ENCODE assay signal across 8 cellular contexts in genomic region chr6:63636516-63636968, GRCh38. TPM values are rescaled to one million over a fixed set of nuclear protein-coding genes. Genes with fewer than 3 reads are reported as not detected.
DNase-seq lines count a peak whose midpoint lies in the region; ATAC-seq and FAIRE-seq lines count a peak whose summit lies in the region.

No MANE protein-coding gene starts in this region.

- intact Hi-C loops in activated CD4-positive, alpha-beta memory T cell treated with anti-CD3 and anti-CD28 coated beads for 36 hours (cut with micrococcal nuclease): loop anchor here (5.0 kb wide), 1 partner anchor 41 kb away; no protein-coding TSS in a partner anchor

- no peaks in the 10 kb centered on the region for H3K9me3 Mint-ChIP-seq in activated CD4-positive, alpha-beta memory T cell treated with anti-CD3 and anti-CD28 coated beads for 36 hours

- H3K4me1 Mint-ChIP-seq in activated CD4-positive, alpha-beta memory T cell treated with anti-CD3 and anti-CD28 coated beads for 36 hours (ENCODE audit: low read depth): peaks cover 50% of the 10 kb centered on the region

- H3K27me3 Mint-ChIP-seq in activated CD4-positive, alpha-beta memory T cell treated with anti-CD3 and anti-CD28 coated beads for 36 hours: no peaks in the 10 kb centered on the region

- DNase-seq in GM18507 (ENCODE audit: extremely low spot score, insufficient read length, low read depth): no peak
- DNase-seq in NCI-H460 (ENCODE audit: extremely low read depth, low read depth): peak; percentile 18
- peak; percentile 79 for DNase-seq in activated CD4-positive, alpha-beta memory T cell treated with anti-CD3 and anti-CD28 coated beads for 36 hours
- peak; percentile 53 for DNase-seq in midbrain (lab: John Stamatoyannopoulos, UW)
- DNase-seq in stimulated activated CD8-positive, alpha-beta memory T cell treated with anti-CD3 and anti-CD28 coated beads, Interleukin-15, amount 100 ng/mL, for 48 hours (ENCODE audit: low read depth in 2 of 2): peak; percentile 33 to 46

- no peaks in the 10 kb centered on the region for H3K27me3 ChIP-seq in endocrine pancreas (ENCODE audit: control insufficient read depth, insufficient read depth, low read length)

- H3K36me3 ChIP-seq in endocrine pancreas (ENCODE audit: control insufficient read depth, insufficient read depth, low read length): no peaks in the 10 kb centered on the region

- ATAC-seq in HG03025 (IDR thresholded peaks at IDR 0.05; ENCODE audit: low FRiP score, unreplicated experiment) (peak; percentile 9), GM21367 (IDR thresholded peaks at IDR 0.05; ENCODE audit: unreplicated experiment) (no peak)

- peak; percentile 78 for FAIRE-seq in GM18507 (lab: Jason Lieb, UNC)

- H3K9me3 ChIP-seq in endocrine pancreas (ENCODE audit: control insufficient read depth, low read length): no peaks in the 10 kb centered on the region

- peak overlapping the region; percentile 96 for H3K27ac Mint-ChIP-seq in activated CD4-positive, alpha-beta memory T cell treated with anti-CD3 and anti-CD28 coated beads for 36 hours

- POLR2A ChIA-PET in activated CD4-positive, alpha-beta memory T cell treated with anti-CD3 and anti-CD28 coated beads for 36 hours (lab: Charles Lee): interaction anchor here (1.5 kb wide), 1 partner anchor 63 kb away, joined by 5 read pairs; no protein-coding TSS in a partner anchor

- peaks cover 40% of the 10 kb centered on the region for H3K4me1 ChIP-seq in endocrine pancreas (ENCODE audit: control insufficient read depth, insufficient read depth, low read length)

- H3K4me3 ChIP-seq in endocrine pancreas (ENCODE audit: control insufficient read depth, insufficient read depth, low read length): peak overlapping the region; percentile 100

- peaks cover 2% of the 10 kb centered on the region for H3K36me3 Mint-ChIP-seq in activated CD4-positive, alpha-beta memory T cell treated with anti-CD3 and anti-CD28 coated beads for 36 hours

- CTCF ChIA-PET in activated CD4-positive, alpha-beta memory T cell treated with anti-CD3 and anti-CD28 coated beads for 36 hours (lab: Charles Lee): interaction anchor here (2.1 to 2.4 kb wide), 2 partner anchors 38 to 63 kb away, joined by 9 to 19 read pairs; no protein-coding TSS in a partner anchor

- peak overlapping the region; percentile 98 for H3K4me3 Mint-ChIP-seq in activated CD4-positive, alpha-beta memory T cell treated with anti-CD3 and anti-CD28 coated beads for 36 hours

- peak overlapping the region; percentile 98 for H3K9ac ChIP-seq in endocrine pancreas (ENCODE audit: control insufficient read depth, insufficient read depth, low read length)

RNA-seq across cellular contexts. Expression of gene PHF3, which starts 0.9 kb away (rescaled TPM):
- 28.8 and 32.2 TPM in 2 replicates for total RNA-seq in NCI-H460 (2014; rRNA removed; shearing (Covaris generic))
- 4.6 and 6.8 TPM in 2 replicates for polyA plus RNA-seq in NCI-H460 (2014; cell fraction: nucleus; rRNA removed)
- 10 to 100 TPM; 43.0 to 43.2 TPM for total RNA-seq in activated CD4-positive, alpha-beta memory T cell treated with anti-CD3 and anti-CD28 coated beads for 36 hours
